ENCODE assay signal across 8 cellular contexts in genomic region chr4:47913328-47913727, GRCh38. TPM values are rescaled to one million over a fixed set of nuclear protein-coding genes. Genes with fewer than 3 reads are reported as not detected.
DNase-seq lines count a peak whose midpoint lies in the region; ATAC-seq, FAIRE-seq and TF ChIP-seq lines count a peak whose summit lies in the region.

No MANE protein-coding gene starts in this region.

- H3K27me3 ChIP-seq in DND-41 (ENCODE audit: insufficient read depth, low read length, poor library complexity) (no peaks in the 10 kb centered on the region), MM.1S (replicated peaks; ENCODE audit: insufficient read depth, low read length) (no peaks in the 10 kb centered on the region)

- H3K36me3 ChIP-seq in DND-41 (ENCODE audit: insufficient read depth, low read length), result peaks cover 15% of the 10 kb centered on the region
- no peaks in the 10 kb centered on the region for H3K36me3 ChIP-seq in MM.1S (replicated peaks; ENCODE audit: insufficient read depth, low read length)

- H3K27ac ChIP-seq in DND-41 (ENCODE audit: low read length) (peak overlapping the region; percentile 89), MM.1S (ENCODE audit: low read length) (peak overlapping the region; percentile 75; the same call in 1 of the 2 replicates)

- H3K9me3 ChIP-seq in DND-41 (ENCODE audit: insufficient read depth, low read length, severe bottlenecking) (no peaks in the 10 kb centered on the region), MM.1S (replicated peaks; ENCODE audit: insufficient read depth, low read length) (no peaks in the 10 kb centered on the region)

- no peaks in the 10 kb centered on the region for H3K9me2 ChIP-seq in MM.1S (replicated peaks; ENCODE audit: insufficient read depth, low read length)

- no peak for FAIRE-seq in GM12891 (lab: Jason Lieb, UNC)

- TF ChIP-seq CTCF in DND-41 (IDR thresholded peaks at IDR 0.05; ENCODE audit: borderline replicate concordance, extremely low read depth, low read length, poor library complexity, severe bottlenecking) (no peak), MM.1S (IDR thresholded peaks at IDR 0.05; ENCODE audit: low read length) (no peak), choroid plexus epithelial cell (conservative IDR thresholded peaks at IDR 0.05; ENCODE audit: low read depth, low read length) (no peak)

- ATAC-seq in DND-41 (ENCODE audit: insufficient read depth, low read depth) (no peak), GM18505 (IDR thresholded peaks at IDR 0.05; ENCODE audit: unreplicated experiment) (no peak)

- no peaks in the 10 kb centered on the region for H3F3A ChIP-seq in MM.1S (ENCODE audit: insufficient read depth, low read length)

- no peak for TF ChIP-seq POLR2A in GM18505 (IDR thresholded peaks at IDR 0.05; ENCODE audit: borderline replicate concordance, extremely low read depth, insufficient read depth, insufficient read length)
- TF ChIP-seq POLR2A in GM12891 (IDR thresholded peaks at IDR 0.05; ENCODE audit: low read depth, low read length), result no peak

- H3K79me2 ChIP-seq in DND-41 (ENCODE audit: insufficient read depth, low read length) (peaks cover 28% of the 10 kb centered on the region), MM.1S (ENCODE audit: low read length) (peaks cover 40% of the 10 kb centered on the region)

- peak overlapping the region; percentile 98 to 99 for H3K4me3 ChIP-seq in DND-41 (ENCODE audit: low read depth in 1 of 2, low read length in 2 of 2)
- H3K4me3 ChIP-seq in MM.1S (ENCODE audit: low read length), result peak overlapping the region; percentile 92
- H3K4me3 ChIP-seq in choroid plexus epithelial cell (ENCODE audit: low read depth, low read length), result peak overlapping the region; percentile 91

- H3K9ac ChIP-seq in DND-41 (ENCODE audit: low read depth, low read length) (peak overlapping the region; percentile 91), MM.1S (ENCODE audit: low read length) (peak overlapping the region; percentile 96)

- no peak for DNase-seq in DND-41
- no peak for DNase-seq in MM.1S
- peak; percentile 41 for DNase-seq in choroid plexus epithelial cell (ENCODE audit: low read depth)
- DNase-seq in myocyte (ENCODE audit: low read depth), result peak; percentile 16
- DNase-seq in NOMO-1 (lab: John Stamatoyannopoulos, UW; ENCODE audit: unreplicated experiment in 2 of 2), result no peak
- DNase-seq in NCI-H2029 treated with DMSO at 0.1 percent for 48 hours (lab: John Stamatoyannopoulos, UW), result no peak
- no peak for DNase-seq in GM12891 (ENCODE audit: insufficient read length, low spot score)

- H3K4me2 ChIP-seq in DND-41 (ENCODE audit: insufficient read depth, low read length) (peak overlapping the region; percentile 87), MM.1S (ENCODE audit: low read depth, low read length) (peak overlapping the region; percentile 97)

- H3K4me1 ChIP-seq in DND-41 (ENCODE audit: insufficient read depth, low read length) (peaks cover 46% of the 10 kb centered on the region), MM.1S (ENCODE audit: low read length) (peaks cover 14% of the 10 kb centered on the region)

- H4K20me1 ChIP-seq in DND-41 (ENCODE audit: insufficient read depth, low read length), result no peaks in the 10 kb centered on the region
- H4K20me1 ChIP-seq in MM.1S (ENCODE audit: insufficient read depth, low read length), result no peaks in the 10 kb centered on the region

- H2AFZ ChIP-seq in DND-41 (ENCODE audit: low read depth, low read length) (peak overlapping the region; percentile 99), MM.1S (ENCODE audit: low read length) (peak overlapping the region; percentile 93)

TF ChIP-seq in GM12891, 5 proteins besides CTCF, POLR2A, EP300 and RAD21:
- TF ChIP-seq PAX5 (IDR thresholded peaks at IDR 0.05; ENCODE audit: insufficient read depth, low read length, severe bottlenecking) (no peak), POU2F2 (IDR thresholded peaks at IDR 0.05; ENCODE audit: low read depth, low read length) (no peak), SPI1 (IDR thresholded peaks at IDR 0.05; ENCODE audit: low read depth, low read length) (no peak), POLR2AphosphoS5 (IDR thresholded peaks at IDR 0.05; ENCODE audit: low read depth, low read length) (no peak)

RNA-seq across cellular contexts. Expression of gene NFXL1, which starts 1.1 kb away (rescaled TPM):
- total RNA-seq in myocyte, result 3.7 TPM in 2 replicates
- polyA plus RNA-seq in myocyte (2012), result 3.7 TPM
- polyA plus RNA-seq in GM12891 (2012; ENCODE audit: low read depth, missing spikeins), result 4.4 TPM

Comparison
In these comparisons a context has a peak if more than half of its experiments do, and no peak if none do; other contexts are left out.
1. DNase-seq: peak in choroid plexus epithelial cell (single experiment) and myocyte (single experiment); none in DND-41 (single experiment), MM.1S (single experiment), NOMO-1 (0 of 2), NCI-H2029 treated with DMSO at 0.1 percent for 48 hours (single experiment) and GM12891 (single experiment).
2. Peak in every context shown above with its lines, with median percentiles within 50 percentile points of each other: H3K4me3 ChIP-seq.